8 cellular contexts compared by ENCODE assay signal in genomic region chr19:6060600-6061391, GRCh38. TPM values are rescaled to one million over a fixed set of nuclear protein-coding genes. Genes with fewer than 3 reads are reported as not detected.
DNase-seq lines count a peak whose midpoint lies in the region; ATAC-seq lines count a peak whose summit lies in the region.

No MANE protein-coding gene starts in this region.

- CTCF ChIA-PET in activated naive CD4-positive, alpha-beta T cell treated with anti-CD3 and anti-CD28 coated beads, Interleukin-2, amount 10 ng/mL, durations not matched to agents 7 days and 5 days (lab: Charles Lee), result no interaction called here

- DNase-seq in activated gamma-delta T cell treated with Interleukin-2 at 50 U/mL for 16 hours (peak; percentile 35), activated gamma-delta T cell (lab: John Stamatoyannopoulos, UW) (no peak), kidney tubule cell (ENCODE audit: low spot score) (peak; percentile 34), NCI-H1092 treated with DMSO at 0.1 percent for 48 hours (lab: John Stamatoyannopoulos, UW) (no peak)
- peak; percentile 56 for DNase-seq in activated naive CD4-positive, alpha-beta T cell treated with anti-CD3 and anti-CD28 coated beads, Interleukin-2, amount 10 ng/mL, durations not matched to agents 7 days and 5 days

- H3K27ac Mint-ChIP-seq in activated naive CD4-positive, alpha-beta T cell treated with anti-CD3 and anti-CD28 coated beads, Interleukin-2, amount 10 ng/mL, durations not matched to agents 7 days and 5 days, result no peak overlapping the region

- H3K36me3 Mint-ChIP-seq in activated naive CD4-positive, alpha-beta T cell treated with anti-CD3 and anti-CD28 coated beads, Interleukin-2, amount 10 ng/mL, durations not matched to agents 7 days and 5 days, result no peaks in the 10 kb centered on the region

- H3K4me1 Mint-ChIP-seq in activated naive CD4-positive, alpha-beta T cell treated with anti-CD3 and anti-CD28 coated beads, Interleukin-2, amount 10 ng/mL, durations not matched to agents 7 days and 5 days, result peaks cover 35% of the 10 kb centered on the region

- peaks cover 29% of the 10 kb centered on the region for H3K27me3 Mint-ChIP-seq in activated naive CD4-positive, alpha-beta T cell treated with anti-CD3 and anti-CD28 coated beads, Interleukin-2, amount 10 ng/mL, durations not matched to agents 7 days and 5 days

- peak overlapping the region; percentile 34 for H3K27ac ChIP-seq in temporal lobe (ENCODE audit: low read depth, low read length)

- peak overlapping the region; percentile 8 for H3K4me3 Mint-ChIP-seq in activated naive CD4-positive, alpha-beta T cell treated with anti-CD3 and anti-CD28 coated beads, Interleukin-2, amount 10 ng/mL, durations not matched to agents 7 days and 5 days

- no peak for ATAC-seq in GM18907 (IDR thresholded peaks at IDR 0.05; ENCODE audit: unreplicated experiment)
- no peak for ATAC-seq in GM18870 (IDR thresholded peaks at IDR 0.05; ENCODE audit: unreplicated experiment)

- no peaks in the 10 kb centered on the region for H3K9me3 Mint-ChIP-seq in activated naive CD4-positive, alpha-beta T cell treated with anti-CD3 and anti-CD28 coated beads, Interleukin-2, amount 10 ng/mL, durations not matched to agents 7 days and 5 days

RNA-seq across cellular contexts. Expression of gene RFX2, which starts 49.5 kb away (rescaled TPM):
- 3.7 TPM for total RNA-seq in temporal lobe

Comparison
In these comparisons a context has a peak if more than half of its experiments do, and no peak if none do; other contexts are left out.
1. DNase-seq: peak in activated gamma-delta T cell treated with Interleukin-2 at 50 U/mL for 16 hours (single experiment), activated naive CD4-positive, alpha-beta T cell treated with anti-CD3 and anti-CD28 coated beads, Interleukin-2, amount 10 ng/mL, durations not matched to agents 7 days and 5 days (single experiment) and kidney tubule cell (single experiment); none in activated gamma-delta T cell (single experiment) and NCI-H1092 treated with DMSO at 0.1 percent for 48 hours (single experiment).